8 cellular contexts compared by ENCODE assay signal in genomic region chr17:68204736-68205135, GRCh38. TPM values are rescaled to one million over a fixed set of nuclear protein-coding genes. Genes with fewer than 3 reads are reported as not detected.
DNase-seq lines count a peak whose midpoint lies in the region; ATAC-seq, FAIRE-seq and TF ChIP-seq lines count a peak whose summit lies in the region.

No MANE protein-coding gene starts in this region.

- no peak for FAIRE-seq in keratinocyte (lab: Jason Lieb, UNC)

- H3K9me3 Mint-ChIP-seq in Calu3 (ENCODE audit: low read depth, unreplicated experiment): no peaks in the 10 kb centered on the region
- H3K9me3 Mint-ChIP-seq in activated T-helper 1 cell treated with anti-CD3 and anti-CD28 coated beads, Interleukin-12 subunit alpha, Interleukin-12 subunit beta, Interleukin-2, Interleukin-4 antibody, amounts not matched to agents 30 ng/mL and 10 ng/mL and 1 ng/mL, durations not matched to agents 14 hours and 24 hours and 36 hours: no peaks in the 10 kb centered on the region

- no peaks in the 10 kb centered on the region for H3K9me1 ChIP-seq in keratinocyte (ENCODE audit: control insufficient read depth, extremely low read depth, insufficient read depth, low read length)

- H3K27ac ChIP-seq in keratinocyte (ENCODE audit: control insufficient read depth, insufficient read depth, low read length) (no peak overlapping the region), suprapubic skin (peak overlapping the region; percentile 89)

- H3K4me1 ChIP-seq in keratinocyte (ENCODE audit: control insufficient read depth, extremely low read depth, insufficient read depth, low read length) (peaks cover 10% of the 10 kb centered on the region), suprapubic skin (peaks cover 36% of the 10 kb centered on the region)

- TF ChIP-seq CTCF in Calu3 (IDR thresholded peaks at IDR 0.05; ENCODE audit: unreplicated experiment): no peak
- no peak for TF ChIP-seq CTCF in keratinocyte (optimal IDR thresholded peaks at IDR 0.05 in 1 of 3, IDR thresholded peaks at IDR 0.05 in 1 of 3, conservative IDR thresholded peaks at IDR 0.05 in 1 of 3; ENCODE audit: extremely low read depth in 1 of 3, insufficient read depth in 2 of 3, low read length in 3 of 3)
- no peak for TF ChIP-seq CTCF in suprapubic skin (IDR thresholded peaks at IDR 0.05)

- peaks cover 6% of the 10 kb centered on the region for H3K4me1 Mint-ChIP-seq in Calu3 (ENCODE audit: low read depth, unreplicated experiment)
- H3K4me1 Mint-ChIP-seq in activated T-helper 1 cell treated with anti-CD3 and anti-CD28 coated beads, Interleukin-12 subunit alpha, Interleukin-12 subunit beta, Interleukin-2, Interleukin-4 antibody, amounts not matched to agents 30 ng/mL and 10 ng/mL and 1 ng/mL, durations not matched to agents 14 hours and 24 hours and 36 hours (ENCODE audit: low read depth): peaks cover 36% of the 10 kb centered on the region

- no peak for TF ChIP-seq EP300 in suprapubic skin (IDR thresholded peaks at IDR 0.05)

- H3K4me2 ChIP-seq in keratinocyte (ENCODE audit: control insufficient read depth, extremely low read depth, insufficient read depth, low read depth, low read length): peak overlapping the region; percentile 79

- H2AFZ ChIP-seq in keratinocyte (ENCODE audit: control insufficient read depth, low read length): no peak overlapping the region

- no peak overlapping the region for H3K27ac Mint-ChIP-seq in Calu3 (ENCODE audit: unreplicated experiment)
- H3K27ac Mint-ChIP-seq in activated T-helper 1 cell treated with anti-CD3 and anti-CD28 coated beads, Interleukin-12 subunit alpha, Interleukin-12 subunit beta, Interleukin-2, Interleukin-4 antibody, amounts not matched to agents 30 ng/mL and 10 ng/mL and 1 ng/mL, durations not matched to agents 14 hours and 24 hours and 36 hours: no peak overlapping the region

- intact Hi-C loops in Calu3 (cut with micrococcal nuclease; ENCODE audit: unreplicated experiment): no loop called here
- intact Hi-C loops in activated T-helper 1 cell treated with anti-CD3 and anti-CD28 coated beads, Interleukin-12 subunit alpha, Interleukin-12 subunit beta, Interleukin-2, Interleukin-4 antibody, amounts not matched to agents 30 ng/mL and 10 ng/mL and 1 ng/mL, durations not matched to agents 14 hours and 24 hours and 36 hours (cut with micrococcal nuclease): loop anchor here (1.0 to 10.0 kb wide), 6 partner anchors 24 to 1902 kb away; partner anchors contain the start of genes C17orf58 and PRKCA

- no peaks in the 10 kb centered on the region for H3K36me3 ChIP-seq in keratinocyte (ENCODE audit: control insufficient read depth in 2 of 2, extremely low read depth in 1 of 2, insufficient read depth in 2 of 2, low read length in 2 of 2)
- peaks cover 2% of the 10 kb centered on the region for H3K36me3 ChIP-seq in suprapubic skin

- under 1% methylated on average over 15 of the region's 22 CpGs for WGBS in suprapubic skin

- H3K4me3 ChIP-seq in keratinocyte (ENCODE audit: control insufficient read depth in 2 of 3, extremely low read depth in 1 of 3, insufficient read depth in 2 of 3, low read depth in 1 of 3, low read length in 3 of 3) (peak overlapping the region; percentile 64 to 75 (median 67)), suprapubic skin (peak overlapping the region; percentile 94)

- peak; percentile 31 for ATAC-seq in HG02973 (IDR thresholded peaks at IDR 0.05; ENCODE audit: unreplicated experiment)

- H3K9me3 ChIP-seq in keratinocyte (ENCODE audit: control insufficient read depth, low read depth, low read length) (no peaks in the 10 kb centered on the region), suprapubic skin (no peaks in the 10 kb centered on the region)

- peaks cover 13% of the 10 kb centered on the region for H3K27me3 Mint-ChIP-seq in Calu3 (ENCODE audit: unreplicated experiment)
- peaks cover 18% of the 10 kb centered on the region for H3K27me3 Mint-ChIP-seq in activated T-helper 1 cell treated with anti-CD3 and anti-CD28 coated beads, Interleukin-12 subunit alpha, Interleukin-12 subunit beta, Interleukin-2, Interleukin-4 antibody, amounts not matched to agents 30 ng/mL and 10 ng/mL and 1 ng/mL, durations not matched to agents 14 hours and 24 hours and 36 hours (ENCODE audit: insufficient read depth)

- H3K27me3 ChIP-seq in keratinocyte (ENCODE audit: control insufficient read depth, extremely low read depth, insufficient read depth, low read length): peaks cover 10% of the 10 kb centered on the region
- peaks cover 10% of the 10 kb centered on the region for H3K27me3 ChIP-seq in suprapubic skin

- dilution Hi-C loops in keratinocyte (cut with MboI; ENCODE audit: extremely low pct_ligation_motif_present, low sequenced_read_pairs): no loop called here

- no peak overlapping the region for H3K9ac ChIP-seq in keratinocyte (ENCODE audit: control insufficient read depth, extremely low read depth, insufficient read depth, low read length)

- no peaks in the 10 kb centered on the region for H3K79me2 ChIP-seq in keratinocyte (ENCODE audit: control insufficient read depth, insufficient read depth, low read length)

- no peak for TF ChIP-seq POLR2A in suprapubic skin (IDR thresholded peaks at IDR 0.05)

- DNase-seq in Calu3 (no peak), keratinocyte (ENCODE audit: low read depth, low spot score) (no peak), suprapubic skin (ENCODE audit: low spot score in 2 of 2) (no peak), NCI-H226 (no peak), kidney tubule cell (ENCODE audit: low spot score) (no peak), iPS-NIHi7 (ENCODE audit: extremely low spot score) (no peak)
- DNase-seq in activated T-helper 1 cell treated with anti-CD3 and anti-CD28 coated beads, Interleukin-12 subunit alpha, Interleukin-12 subunit beta, Interleukin-2, Interleukin-4 antibody, amounts not matched to agents 30 ng/mL and 10 ng/mL and 1 ng/mL, durations not matched to agents 14 hours and 24 hours and 36 hours (ENCODE audit: low spot score): no peak

- no TSS peak for BruUV-seq in Calu3 (replicated peaks; lab: Mats Ljungman, UMichigan)

- peaks cover 20% of the 10 kb centered on the region for H3K36me3 Mint-ChIP-seq in Calu3 (ENCODE audit: insufficient read depth, unreplicated experiment)
- peaks cover 9% of the 10 kb centered on the region for H3K36me3 Mint-ChIP-seq in activated T-helper 1 cell treated with anti-CD3 and anti-CD28 coated beads, Interleukin-12 subunit alpha, Interleukin-12 subunit beta, Interleukin-2, Interleukin-4 antibody, amounts not matched to agents 30 ng/mL and 10 ng/mL and 1 ng/mL, durations not matched to agents 14 hours and 24 hours and 36 hours (ENCODE audit: low read depth)

- no peaks in the 10 kb centered on the region for H4K20me1 ChIP-seq in keratinocyte (ENCODE audit: control insufficient read depth, extremely low read depth, insufficient read depth, low read length)

- CTCF ChIA-PET in Calu3 (lab: Charles Lee): interaction anchor here (0.6 to 2.1 kb wide), 3 partner anchors 9 to 43 kb away, joined by 3 to 6 read pairs (median 3); partner anchors contain the start of gene AMZ2

- H3K4me3 Mint-ChIP-seq in Calu3 (ENCODE audit: low read depth, unreplicated experiment): peak overlapping the region; percentile 62
- peak overlapping the region; percentile 90 for H3K4me3 Mint-ChIP-seq in activated T-helper 1 cell treated with anti-CD3 and anti-CD28 coated beads, Interleukin-12 subunit alpha, Interleukin-12 subunit beta, Interleukin-2, Interleukin-4 antibody, amounts not matched to agents 30 ng/mL and 10 ng/mL and 1 ng/mL, durations not matched to agents 14 hours and 24 hours and 36 hours

RNA-seq across cellular contexts. Expression of gene AMZ2, which starts 43.1 kb away (rescaled TPM):
- total RNA-seq in Calu3 (2022) (59.5 and 62.2 TPM in 2 replicates), suprapubic skin (10 to 100 TPM; 35.8 to 47.1 (median 41.5) TPM)
- 67.3 and 75.7 TPM in 2 replicates for total RNA-seq in activated T-helper 1 cell treated with anti-CD3 and anti-CD28 coated beads, Interleukin-12 subunit alpha, Interleukin-12 subunit beta, Interleukin-2, Interleukin-4 antibody, amounts not matched to agents 30 ng/mL and 10 ng/mL and 1 ng/mL, durations not matched to agents 14 hours and 24 hours and 36 hours
- 80.8 to 123 TPM (median 89.6 TPM) in 3 replicates for polyA plus RNA-seq in keratinocyte
- 79.7 TPM for polyA plus RNA-seq in keratinocyte (2011; ENCODE audit: low read depth)
- 96.7 and 162 TPM in 2 replicates for polyA plus RNA-seq in keratinocyte (2011; cell fraction: cytosol; rRNA removed)
- 53.4 and 62.0 TPM in 2 replicates for polyA plus RNA-seq in keratinocyte (2011; cell fraction: nucleus; rRNA removed)
- 74.7 and 84.3 TPM in 2 replicates for polyA plus RNA-seq in keratinocyte (2012; ENCODE audit: low replicate concordance)
- polyA minus RNA-seq in keratinocyte: 34.4 to 61.8 TPM (median 48.0 TPM) in 3 replicates
- polyA minus RNA-seq in keratinocyte (2011; cell fraction: cytosol; rRNA and poly(A)+ RNA removed): 38.8 TPM
- 8.9 and 14.4 TPM in 2 replicates for polyA minus RNA-seq in keratinocyte (2011; cell fraction: nucleus; rRNA and poly(A)+ RNA removed)
